Comparison of ENCODE assay signal across 10 cellular contexts in the genomic region with DNA sequence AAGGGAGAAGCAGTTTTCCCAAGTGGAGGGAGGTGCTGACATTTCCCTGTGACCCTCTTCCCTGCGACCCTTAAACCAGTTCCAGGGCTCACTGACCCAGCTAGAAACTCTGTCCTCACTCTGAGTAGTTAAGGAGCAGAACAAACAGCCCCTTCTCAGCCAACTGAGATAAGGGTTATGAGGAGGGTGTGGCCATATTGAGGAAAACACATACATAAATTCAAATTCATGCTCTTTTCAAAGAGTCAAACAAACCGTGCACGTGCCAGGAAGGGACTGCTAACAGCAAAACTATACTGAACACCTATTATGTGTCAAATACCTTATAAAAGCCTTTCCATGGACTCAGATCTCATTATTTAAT. TPM values are rescaled to one million over a fixed set of nuclear protein-coding genes. Genes with fewer than 3 reads are reported as not detected.
A peak's percentile ranks its signal among the peaks of the same experiment; 100 is the strongest.
DNase-seq lines count a peak whose midpoint lies in the region; ATAC-seq and TF ChIP-seq lines count a peak whose summit lies in the region.
"Had no signal": no experiment of that assay in that cellular context is flagged by ENCODE, and none has a peak within 500 bp of the region (broad histone marks: within the 10 kb centered on the region; RNA-seq: fewer than 3 reads in every experiment).

No MANE protein-coding gene starts in this region.

- H2BK15ac ChIP-seq in H9 (ENCODE audit: low read depth, low read length) = no peak overlapping the region

- H3K27me3 Mint-ChIP-seq in activated naive CD4-positive, alpha-beta T cell treated with anti-CD3 and anti-CD28 coated beads for 36 hours (ENCODE audit: low read depth) = no peaks in the 10 kb centered on the region
- H3K27me3 Mint-ChIP-seq in activated CD8-positive, alpha-beta T cell treated with anti-CD3 and anti-CD28 coated beads, Interleukin-2, amount 10 ng/mL, durations not matched to agents 7 days and 5 days (ENCODE audit: low read depth) = no peaks in the 10 kb centered on the region
- H3K27me3 Mint-ChIP-seq in memory B cell (no peaks in the 10 kb centered on the region), type B pancreatic cell (no peaks in the 10 kb centered on the region), H9 (ENCODE audit: low read depth) (no peaks in the 10 kb centered on the region; the same call in 1 of the 2 replicates)

- no peak overlapping the region for H3K9ac ChIP-seq in H9 (ENCODE audit: extremely low read depth, insufficient read length, low read length)

- H3K79me1 ChIP-seq in H9 (ENCODE audit: insufficient read depth, low read depth, low read length, poor library complexity, severe bottlenecking) = no peaks in the 10 kb centered on the region

- H3K4me1 ChIP-seq in H9 (ENCODE audit: insufficient read depth, low read length) = no peaks in the 10 kb centered on the region; the same call in 1 of the 2 replicates

- no peak overlapping the region for H4K8ac ChIP-seq in H9 (replicated peaks; ENCODE audit: insufficient read length, low read depth, low read length)

- no peak overlapping the region for H3K23ac ChIP-seq in H9 (ENCODE audit: insufficient read length, low read depth, low read length)

- no peak overlapping the region for H2BK120ac ChIP-seq in H9 (ENCODE audit: low read depth, low read length, poor library complexity, severe bottlenecking)

- H4K20me1 ChIP-seq in H9 (ENCODE audit: control insufficient read depth, insufficient read depth, insufficient read length) = no peaks in the 10 kb centered on the region

- no CpG with 5 or more reads among the region's 3 CpGs for WGBS in H9 (ENCODE audit: extremely low coverage, insufficient read length, low lambda C conversion rate)

- no peak overlapping the region for H4K5ac ChIP-seq in H9 (ENCODE audit: insufficient read length, low read depth, low read length)

- no peak overlapping the region for H2AK5ac ChIP-seq in H9 (ENCODE audit: insufficient read length, low read length)

- no peaks in the 10 kb centered on the region for H3K23me2 ChIP-seq in H9 (ENCODE audit: insufficient read length, low read depth, low read length, poor library complexity, severe bottlenecking)

- intact Hi-C loops in activated naive CD4-positive, alpha-beta T cell treated with anti-CD3 and anti-CD28 coated beads for 36 hours (cut with micrococcal nuclease) = loop anchor here (10.0 kb wide), 1 partner anchor 238 kb away; a partner anchor contains a TSS

- peak overlapping the region; percentile 32 for H3K27ac Mint-ChIP-seq in activated naive CD4-positive, alpha-beta T cell treated with anti-CD3 and anti-CD28 coated beads for 36 hours
- no peak overlapping the region for H3K27ac Mint-ChIP-seq in activated naive CD4-positive, alpha-beta T cell treated with anti-CD3 and anti-CD28 coated beads, Interleukin-2, amount 50 U/mL, for 72 hours
- H3K27ac Mint-ChIP-seq in activated CD8-positive, alpha-beta T cell treated with anti-CD3 and anti-CD28 coated beads, Interleukin-2, amount 10 ng/mL, durations not matched to agents 7 days and 5 days = peak overlapping the region; percentile 3
- peak overlapping the region; percentile 78 for H3K27ac Mint-ChIP-seq in memory B cell
- peak overlapping the region; percentile 78 for H3K27ac Mint-ChIP-seq in type B pancreatic cell
- H3K27ac Mint-ChIP-seq in H9 = no peak overlapping the region; a peak in 1 of 7 replicates

- CTCF ChIA-PET in activated naive CD4-positive, alpha-beta T cell treated with anti-CD3 and anti-CD28 coated beads for 36 hours (lab: Charles Lee) = interaction anchor here (0.6 to 1.5 kb wide), 4 partner anchors 21 to 1781 kb away, joined by 3 to 4 read pairs (median 4); no protein-coding TSS in a partner anchor
- CTCF ChIA-PET in activated CD8-positive, alpha-beta T cell treated with anti-CD3 and anti-CD28 coated beads, Interleukin-2, amount 10 ng/mL, durations not matched to agents 7 days and 5 days (lab: Charles Lee) = interaction anchor here (0.9 to 1.8 kb wide), 3 partner anchors 20 to 111 kb away, joined by 3 to 4 read pairs (median 3); no protein-coding TSS in a partner anchor

- H2BK5ac ChIP-seq in H9 (ENCODE audit: insufficient read length, low read length) = no peak overlapping the region

- no peaks in the 10 kb centered on the region for H3K79me2 ChIP-seq in H9 (ENCODE audit: insufficient read depth, low read length)

- TF ChIP-seq CTCF in type B pancreatic cell (conservative IDR thresholded peaks at IDR 0.05) (no peak), H9 (conservative IDR thresholded peaks at IDR 0.05) (no peak)

- no peak overlapping the region for H3K4ac ChIP-seq in H9 (ENCODE audit: low read depth, low read length)

- no peak overlapping the region for H3T11ph ChIP-seq in H9 (ENCODE audit: low read length)

- H3K4me3 Mint-ChIP-seq in activated naive CD4-positive, alpha-beta T cell treated with anti-CD3 and anti-CD28 coated beads for 36 hours = no peak overlapping the region
- H3K4me3 Mint-ChIP-seq in activated CD8-positive, alpha-beta T cell treated with anti-CD3 and anti-CD28 coated beads, Interleukin-2, amount 10 ng/mL, durations not matched to agents 7 days and 5 days = no peak overlapping the region
- H3K4me3 Mint-ChIP-seq in memory B cell (peak overlapping the region; percentile 35), type B pancreatic cell (peak overlapping the region; percentile 55), H9 (no peak overlapping the region)

- no peak overlapping the region for H3K18ac ChIP-seq in H9 (ENCODE audit: insufficient read length, low read depth, low read length)

- H3K9me3 ChIP-seq in H9 (ENCODE audit: control insufficient read depth, low read depth, low read length) = no peaks in the 10 kb centered on the region

- H2AFZ ChIP-seq in H9 (ENCODE audit: low read length) = no peak overlapping the region

- no peak for DNase-seq in activated naive CD4-positive, alpha-beta T cell treated with anti-CD3 and anti-CD28 coated beads for 36 hours
- DNase-seq in activated naive CD4-positive, alpha-beta T cell treated with anti-CD3 and anti-CD28 coated beads, Interleukin-2, amount 50 U/mL, for 72 hours (ENCODE audit: low spot score in 2 of 2) = no peak
- DNase-seq in activated CD8-positive, alpha-beta T cell treated with anti-CD3 and anti-CD28 coated beads, Interleukin-2, amount 10 ng/mL, durations not matched to agents 7 days and 5 days = no peak
- DNase-seq in memory B cell (ENCODE audit: low spot score in 2 of 2) (no peak), type B pancreatic cell (ENCODE audit: extremely low spot score, unreplicated experiment) (no peak), A172 (ENCODE audit: low spot score) (no peak), H9 (no peak)
- no peak for DNase-seq in stimulated activated CD4-positive, alpha-beta T cell treated with anti-CD3 and anti-CD28 coated beads, Interleukin-4, amount 100 ng/mL, for 4 hours
- DNase-seq: NCI-H1105 treated with DMSO at 0.1 percent for 48 hours had no signal

- ATAC-seq in activated naive CD4-positive, alpha-beta T cell treated with anti-CD3 and anti-CD28 coated beads, Interleukin-2, amount 50 U/mL, for 72 hours = no peak
- ATAC-seq in activated CD8-positive, alpha-beta T cell treated with anti-CD3 and anti-CD28 coated beads, Interleukin-2, amount 10 ng/mL, durations not matched to agents 7 days and 5 days = no peak
- no peak for ATAC-seq in memory B cell (ENCODE audit: low read depth)
- ATAC-seq: Panc1 had no signal

- POLR2A ChIA-PET in activated CD8-positive, alpha-beta T cell treated with anti-CD3 and anti-CD28 coated beads, Interleukin-2, amount 10 ng/mL, durations not matched to agents 7 days and 5 days (lab: Charles Lee) = interaction anchor here (1.6 kb wide), 1 partner anchor 10 kb away, joined by 4 read pairs; no protein-coding TSS in a partner anchor

- no peaks in the 10 kb centered on the region for H3K27me3 ChIP-seq in H9 (ENCODE audit: insufficient read depth, low read length)

- H2BK20ac ChIP-seq in H9 (ENCODE audit: low read depth, low read length, poor library complexity, severe bottlenecking) = no peak overlapping the region

- H3K14ac ChIP-seq in H9 (ENCODE audit: insufficient read depth, low read length) = no peak overlapping the region

- no peak overlapping the region for H4K91ac ChIP-seq in H9 (ENCODE audit: insufficient read length, low read depth, low read length)

- no peak overlapping the region for H3K4me2 ChIP-seq in H9 (ENCODE audit: insufficient read depth, insufficient read length, low read length)

- peaks cover 85% of the 10 kb centered on the region for H3K4me1 Mint-ChIP-seq in activated naive CD4-positive, alpha-beta T cell treated with anti-CD3 and anti-CD28 coated beads for 36 hours (ENCODE audit: low read depth)
- peaks cover 88% of the 10 kb centered on the region for H3K4me1 Mint-ChIP-seq in activated CD8-positive, alpha-beta T cell treated with anti-CD3 and anti-CD28 coated beads, Interleukin-2, amount 10 ng/mL, durations not matched to agents 7 days and 5 days (ENCODE audit: low read depth)
- H3K4me1 Mint-ChIP-seq in memory B cell (peaks cover 70% of the 10 kb centered on the region), type B pancreatic cell (ENCODE audit: unreplicated experiment) (peaks cover 48% of the 10 kb centered on the region), H9 (peaks cover 50 to 59% of the 10 kb centered on the region in 2 experiments)

- H3K36me3 Mint-ChIP-seq in activated naive CD4-positive, alpha-beta T cell treated with anti-CD3 and anti-CD28 coated beads for 36 hours (ENCODE audit: low read depth) = peaks cover 52% of the 10 kb centered on the region
- peaks cover 43 to 49% of the 10 kb centered on the region in 2 donors for H3K36me3 Mint-ChIP-seq in activated naive CD4-positive, alpha-beta T cell treated with anti-CD3 and anti-CD28 coated beads, Interleukin-2, amount 50 U/mL, for 72 hours
- peaks cover 63% of the 10 kb centered on the region for H3K36me3 Mint-ChIP-seq in activated CD8-positive, alpha-beta T cell treated with anti-CD3 and anti-CD28 coated beads, Interleukin-2, amount 10 ng/mL, durations not matched to agents 7 days and 5 days (ENCODE audit: low read depth)
- peaks cover 24% of the 10 kb centered on the region for H3K36me3 Mint-ChIP-seq in memory B cell
- H3K36me3 Mint-ChIP-seq in type B pancreatic cell = no peaks in the 10 kb centered on the region
- H3K36me3 Mint-ChIP-seq in H9 (ENCODE audit: insufficient read depth in 1 of 3, low read depth in 3 of 3) = peaks cover 0 to 16% (median 0%) of the 10 kb centered on the region in 3 experiments; a peak in 4 of 7 replicates

- no peak overlapping the region for H3K27ac ChIP-seq in H9 (ENCODE audit: insufficient read length, low read depth, low read length)

- H2BK12ac ChIP-seq in H9 (ENCODE audit: insufficient read length, low read depth, low read length) = no peak overlapping the region

- no peaks in the 10 kb centered on the region for H3K9me3 Mint-ChIP-seq in activated naive CD4-positive, alpha-beta T cell treated with anti-CD3 and anti-CD28 coated beads for 36 hours
- H3K9me3 Mint-ChIP-seq in activated naive CD4-positive, alpha-beta T cell treated with anti-CD3 and anti-CD28 coated beads, Interleukin-2, amount 50 U/mL, for 72 hours = no peaks in the 10 kb centered on the region
- no peaks in the 10 kb centered on the region for H3K9me3 Mint-ChIP-seq in activated CD8-positive, alpha-beta T cell treated with anti-CD3 and anti-CD28 coated beads, Interleukin-2, amount 10 ng/mL, durations not matched to agents 7 days and 5 days (ENCODE audit: insufficient read depth)
- no peaks in the 10 kb centered on the region for H3K9me3 Mint-ChIP-seq in memory B cell
- no peaks in the 10 kb centered on the region for H3K9me3 Mint-ChIP-seq in type B pancreatic cell
- H3K9me3 Mint-ChIP-seq in H9 = no peaks in the 10 kb centered on the region; a peak in 1 of 5 replicates

- no peak overlapping the region for H3K56ac ChIP-seq in H9 (ENCODE audit: insufficient read length, low read depth, low read length)

RNA-seq across cellular contexts. Expression of a gene that starts 4.9 kb away (rescaled TPM):
- 100 to 1,000 TPM; 107 to 118 TPM for total RNA-seq in activated naive CD4-positive, alpha-beta T cell treated with anti-CD3 and anti-CD28 coated beads for 36 hours
- total RNA-seq in activated naive CD4-positive, alpha-beta T cell treated with anti-CD3 and anti-CD28 coated beads, Interleukin-2, amount 50 U/mL, for 72 hours = 100 to 1,000 TPM; 165 to 174 TPM
- total RNA-seq in activated CD8-positive, alpha-beta T cell treated with anti-CD3 and anti-CD28 coated beads, Interleukin-2, amount 10 ng/mL, durations not matched to agents 7 days and 5 days = 100 to 1,000 TPM; 413 to 430 TPM
- total RNA-seq in type B pancreatic cell (ENCODE audit: low replicate concordance) (11.5 and 14.0 TPM in 2 replicates), H9 (2021) (19.7 and 20.8 TPM in 2 replicates)
- 3.1 and 3.5 TPM in 2 replicates for total RNA-seq in A172 (2014; rRNA removed; shearing (Covaris generic))

Comparison
In these comparisons a context has a peak if more than half of its experiments do, and no peak if none do; other contexts are left out.
1. H3K27ac Mint-ChIP-seq: peak in activated naive CD4-positive, alpha-beta T cell treated with anti-CD3 and anti-CD28 coated beads for 36 hours (single experiment), activated CD8-positive, alpha-beta T cell treated with anti-CD3 and anti-CD28 coated beads, Interleukin-2, amount 10 ng/mL, durations not matched to agents 7 days and 5 days (single experiment), memory B cell (single experiment) and type B pancreatic cell (single experiment); none in activated naive CD4-positive, alpha-beta T cell treated with anti-CD3 and anti-CD28 coated beads, Interleukin-2, amount 50 U/mL, for 72 hours (0 of 2) and H9 (0 of 3).
2. H3K4me3 Mint-ChIP-seq: peak in memory B cell (single experiment) and type B pancreatic cell (single experiment); none in activated naive CD4-positive, alpha-beta T cell treated with anti-CD3 and anti-CD28 coated beads for 36 hours (single experiment), activated CD8-positive, alpha-beta T cell treated with anti-CD3 and anti-CD28 coated beads, Interleukin-2, amount 10 ng/mL, durations not matched to agents 7 days and 5 days (single experiment) and H9 (0 of 2).